11 cellular contexts compared by ENCODE assay signal in genomic region chr2:216635701-216636541, GRCh38. TPM values are rescaled to one million over a fixed set of nuclear protein-coding genes. Genes with fewer than 3 reads are reported as not detected.
DNase-seq lines count a peak whose midpoint lies in the region; ATAC-seq and TF ChIP-seq lines count a peak whose summit lies in the region.
"Had no signal": no experiment of that assay in that cellular context is flagged by ENCODE, and none has a peak within 500 bp of the region (broad histone marks: within the 10 kb centered on the region; RNA-seq: fewer than 3 reads in every experiment).

No MANE protein-coding gene starts in this region.

- DNase-seq in stimulated activated naive CD8-positive, alpha-beta T cell treated with anti-CD3 and anti-CD28 coated beads, Interleukin-15, amount 100 ng/mL, for 72 hours = no peak
- DNase-seq in stimulated activated naive CD8-positive, alpha-beta T cell treated with anti-CD3 and anti-CD28 coated beads, Interleukin-15, Interleukin-2, amounts not matched to agents 100 U/mL and 50 U/mL, for 24 hours = no peak
- DNase-seq in coronary artery (ENCODE audit: low spot score) = peak; percentile 82
- no peak for DNase-seq in naive thymus-derived CD4-positive, alpha-beta T cell
- no peak for DNase-seq in GM19238 (ENCODE audit: insufficient read length, low spot score)
- DNase-seq in dorsolateral prefrontal cortex = no peak
- DNase-seq in upper lobe of right lung = no peak
- DNase-seq: activated B cell treated with CpG ODN at 0.5 μM for 24 hours had no signal

- peaks cover 47% of the 10 kb centered on the region for H3K4me1 Mint-ChIP-seq in stimulated activated naive CD8-positive, alpha-beta T cell treated with anti-CD3 and anti-CD28 coated beads, Interleukin-15, amount 100 ng/mL, for 72 hours
- H3K4me1 Mint-ChIP-seq in naive thymus-derived CD4-positive, alpha-beta T cell = peaks cover 15 to 41% (median 27%) of the 10 kb centered on the region in 7 donors

- H3K27me3 ChIP-seq in naive thymus-derived CD4-positive, alpha-beta T cell (ENCODE audit: control insufficient read depth in 2 of 2, insufficient read depth in 2 of 2, low read length in 2 of 2) = no peaks in the 10 kb centered on the region
- H3K27me3 ChIP-seq in dorsolateral prefrontal cortex (peaks cover 0 to 65% (median 31%) of the 10 kb centered on the region in 45 donors), upper lobe of right lung (peaks cover 43% of the 10 kb centered on the region)

- CTCF ChIA-PET in naive thymus-derived CD4-positive, alpha-beta T cell (lab: Charles Lee) = no interaction called here

- no peak for TF ChIP-seq CTCF in coronary artery (IDR thresholded peaks at IDR 0.05)
- TF ChIP-seq CTCF in dorsolateral prefrontal cortex (IDR thresholded peaks at IDR 0.05 in 54 of 56, conservative IDR thresholded peaks at IDR 0.05 in 2 of 56; ENCODE audit: low read depth in 1 of 56, partially characterized antibody in 56 of 56) = no peak
- no peak for TF ChIP-seq CTCF in upper lobe of right lung (IDR thresholded peaks at IDR 0.05)

- no peaks in the 10 kb centered on the region for H3K9me3 Mint-ChIP-seq in stimulated activated naive CD8-positive, alpha-beta T cell treated with anti-CD3 and anti-CD28 coated beads, Interleukin-15, amount 100 ng/mL, for 72 hours
- peaks cover 0 to 3% (median 0%) of the 10 kb centered on the region in 11 donors for H3K9me3 Mint-ChIP-seq in naive thymus-derived CD4-positive, alpha-beta T cell
- H3K9me3 Mint-ChIP-seq: activated B cell treated with CpG ODN at 0.5 μM for 24 hours had no signal

- POLR2A ChIA-PET in naive thymus-derived CD4-positive, alpha-beta T cell (lab: Charles Lee) = no interaction called here

- no peaks in the 10 kb centered on the region for H3K36me3 ChIP-seq in naive thymus-derived CD4-positive, alpha-beta T cell (ENCODE audit: control insufficient read depth in 2 of 3, insufficient read depth in 3 of 3, low read length in 3 of 3)
- no peaks in the 10 kb centered on the region for H3K36me3 ChIP-seq in upper lobe of right lung

- intact Hi-C loops in naive thymus-derived CD4-positive, alpha-beta T cell (cut with micrococcal nuclease) = loop anchor here in 1 of 2 donors (2.0 kb wide), 1 partner anchor 29 kb away; no protein-coding TSS in a partner anchor
- intact Hi-C loops in dorsolateral prefrontal cortex (cut with DNase I) = no loop called here
- intact Hi-C loops in upper lobe of right lung (cut with DNase I) = no loop called here

- ATAC-seq in stimulated activated naive CD8-positive, alpha-beta T cell treated with anti-CD3 and anti-CD28 coated beads, Interleukin-15, amount 100 ng/mL, for 72 hours = no peak
- no peak for ATAC-seq in stimulated activated naive CD8-positive, alpha-beta T cell treated with anti-CD3 and anti-CD28 coated beads, Interleukin-15, Interleukin-2, amounts not matched to agents 100 U/mL and 50 U/mL, for 24 hours
- ATAC-seq in naive thymus-derived CD4-positive, alpha-beta T cell = no peak
- ATAC-seq in GM19324 (IDR thresholded peaks at IDR 0.05; ENCODE audit: low FRiP score, unreplicated experiment) = no peak
- ATAC-seq in upper lobe of right lung = no peak

- H3K4me3 Mint-ChIP-seq in stimulated activated naive CD8-positive, alpha-beta T cell treated with anti-CD3 and anti-CD28 coated beads, Interleukin-15, amount 100 ng/mL, for 72 hours = peak overlapping the region; percentile 1 to 84
- H3K4me3 Mint-ChIP-seq in naive thymus-derived CD4-positive, alpha-beta T cell = peak overlapping the region in 8 of 10 donors; percentile 11 to 90 (median 72)
- H3K4me3 Mint-ChIP-seq: activated B cell treated with CpG ODN at 0.5 μM for 24 hours had no signal

- H3K27ac ChIP-seq in coronary artery = peak overlapping the region; percentile 47 to 89
- no peak overlapping the region for H3K27ac ChIP-seq in naive thymus-derived CD4-positive, alpha-beta T cell (ENCODE audit: low read depth, low read length)
- H3K27ac ChIP-seq in dorsolateral prefrontal cortex = peak overlapping the region in 1 of 59 donors; percentile 35
- H3K27ac ChIP-seq in upper lobe of right lung = no peak overlapping the region
- H3K27ac ChIP-seq: C4-2B had no signal

- no peaks in the 10 kb centered on the region for H3K9me3 ChIP-seq in naive thymus-derived CD4-positive, alpha-beta T cell (ENCODE audit: control insufficient read depth in 2 of 3, low read length in 3 of 3)
- no peaks in the 10 kb centered on the region for H3K9me3 ChIP-seq in upper lobe of right lung
- H3K9me3 ChIP-seq: mucosa of descending colon had no signal

- H3K36me3 Mint-ChIP-seq in naive thymus-derived CD4-positive, alpha-beta T cell = peaks cover 0 to 7% (median 4%) of the 10 kb centered on the region in 5 donors

- peaks cover 0 to 11% of the 10 kb centered on the region in 2 donors for H3K4me1 ChIP-seq in naive thymus-derived CD4-positive, alpha-beta T cell (ENCODE audit: control insufficient read depth in 2 of 2, insufficient read depth in 2 of 2, low read length in 2 of 2)
- H3K4me1 ChIP-seq in upper lobe of right lung = peaks cover 21% of the 10 kb centered on the region

- peak overlapping the region; percentile 89 for H3K4me3 ChIP-seq in coronary artery
- no peak overlapping the region for H3K4me3 ChIP-seq in naive thymus-derived CD4-positive, alpha-beta T cell (ENCODE audit: low read length)
- H3K4me3 ChIP-seq in dorsolateral prefrontal cortex = peak overlapping the region in 25 of 59 donors; percentile 2 to 67 (median 59)
- no peak overlapping the region for H3K4me3 ChIP-seq in upper lobe of right lung
- H3K4me3 ChIP-seq: mucosa of descending colon had no signal

- H3K27me3 Mint-ChIP-seq in stimulated activated naive CD8-positive, alpha-beta T cell treated with anti-CD3 and anti-CD28 coated beads, Interleukin-15, amount 100 ng/mL, for 72 hours = peaks cover 70% of the 10 kb centered on the region
- H3K27me3 Mint-ChIP-seq in naive thymus-derived CD4-positive, alpha-beta T cell = peaks cover 54 to 72% (median 66%) of the 10 kb centered on the region in 5 donors

- H3K27ac Mint-ChIP-seq in stimulated activated naive CD8-positive, alpha-beta T cell treated with anti-CD3 and anti-CD28 coated beads, Interleukin-15, amount 100 ng/mL, for 72 hours = no peak overlapping the region
- peak overlapping the region in 1 of 9 donors; percentile 24 for H3K27ac Mint-ChIP-seq in naive thymus-derived CD4-positive, alpha-beta T cell
- H3K27ac Mint-ChIP-seq: activated B cell treated with CpG ODN at 0.5 μM for 24 hours had no signal

RNA-seq across cellular contexts. Expression of gene IGFBP2, which starts 2.7 kb away (rescaled TPM):
- total RNA-seq in naive thymus-derived CD4-positive, alpha-beta T cell = 10 to 100 TPM in 1 of 5 experiments, not detected in 4; 58.9 TPM
- polyA plus RNA-seq in naive thymus-derived CD4-positive, alpha-beta T cell = under 1 TPM in 1 of 2 donors, not detected in 1; 0.18 TPM
- total RNA-seq in dorsolateral prefrontal cortex (10 to 100 TPM in 117 of 120 experiments, 1 to 10 TPM in 3; 7.2 to 68.9 (median 25.9) TPM), upper lobe of right lung (46.1 TPM)
- total RNA-seq: activated B cell treated with CpG ODN at 0.5 μM for 24 hours had no signal

RNA-seq across cellular contexts. Expression of gene IGFBP5, which starts 59.4 kb away (rescaled TPM):
- total RNA-seq in naive thymus-derived CD4-positive, alpha-beta T cell = not detected
- polyA plus RNA-seq in naive thymus-derived CD4-positive, alpha-beta T cell = not detected
- total RNA-seq in dorsolateral prefrontal cortex (100 to 1,000 TPM in 4 of 120 experiments, 10 to 100 TPM in 116; 21.9 to 125 (median 57.7) TPM), upper lobe of right lung (169 TPM)
- total RNA-seq: activated B cell treated with CpG ODN at 0.5 μM for 24 hours had no signal

Comparison
In these comparisons a context has a peak if more than half of its experiments do, and no peak if none do; other contexts are left out.
1. H3K27ac ChIP-seq: peak in coronary artery (2 of 2); none in naive thymus-derived CD4-positive, alpha-beta T cell (single experiment) and upper lobe of right lung (single experiment).
2. RNA of gene IGFBP5, which starts 59.4 kb away (total RNA-seq): 169 TPM in upper lobe of right lung (single experiment) and 21.9 to 125 TPM in dorsolateral prefrontal cortex; not detected in naive thymus-derived CD4-positive, alpha-beta T cell; every median in the first group is over 10 times any median in the second.